ENCODE assay signal across 28 cellular contexts in genomic region chrX:134661295-134661694, GRCh38. TPM values are rescaled to one million over a fixed set of nuclear protein-coding genes. Genes with fewer than 3 reads are reported as not detected.
DNase-seq lines count a peak whose midpoint lies in the region; ATAC-seq and TF ChIP-seq lines count a peak whose summit lies in the region.
"Had no signal": no experiment of that assay in that cellular context is flagged by ENCODE, and none has a peak within 500 bp of the region (broad histone marks: within the 10 kb centered on the region; RNA-seq: fewer than 3 reads in every experiment).

No MANE protein-coding gene starts in this region.

- peak overlapping the region; percentile 42; the same call in 1 of the 2 replicates for H2BK120ac ChIP-seq in IMR-90 (ENCODE audit: low read depth, low read length)

- intact Hi-C loops in IMR-90 (cut with micrococcal nuclease) (no loop called here), lower lobe of right lung (cut with DNase I) (no loop called here)

- H2AFZ ChIP-seq in IMR-90 (replicated peaks; ENCODE audit: low read length, poor library complexity) (no peak overlapping the region), OCI-LY3 (ENCODE audit: low read depth, low read length) (no peak overlapping the region)
- H2AFZ ChIP-seq: hepatocyte had no signal

- peak overlapping the region; percentile 42; the same call in 1 of the 2 replicates for H2BK20ac ChIP-seq in IMR-90 (ENCODE audit: low read depth, low read length)

- dilution Hi-C loops in IMR-90 (cut with HindIII; ENCODE audit: low sequenced_read_pairs, unreplicated experiment), result no loop called here

- no peak for TF ChIP-seq CTCF in IMR-90 (conservative IDR thresholded peaks at IDR 0.05; ENCODE audit: low read depth, low read length)
- no peak for TF ChIP-seq CTCF in OCI-LY3 (IDR thresholded peaks at IDR 0.05; ENCODE audit: low read depth, low read length)
- TF ChIP-seq CTCF in lower lobe of right lung (IDR thresholded peaks at IDR 0.05), result no peak

- H3K36me3 ChIP-seq in BLaER1 (no peaks in the 10 kb centered on the region), IMR-90 (ENCODE audit: control insufficient read depth, insufficient read depth, low read length) (no peaks in the 10 kb centered on the region), OCI-LY3 (replicated peaks; ENCODE audit: low read depth, low read length) (no peaks in the 10 kb centered on the region), lower lobe of right lung (no peaks in the 10 kb centered on the region)
- H3K36me3 ChIP-seq: BE2C, gastroesophageal sphincter, tibial nerve had no signal

- WGBS in IMR-90 (ENCODE audit: extremely low coverage in 2 of 2, insufficient read length in 1 of 2), 2 experiments, result no CpG with 5 or more reads among the region's 4 CpGs

- H3K14ac ChIP-seq in IMR-90 (replicated peaks; ENCODE audit: low read depth, low read length), result no peak overlapping the region

- no peak overlapping the region for H2BK5ac ChIP-seq in IMR-90 (ENCODE audit: low read depth, low read length, poor library complexity, severe bottlenecking)

- H3K4me3 ChIP-seq in BLaER1, result no peak overlapping the region
- no peak overlapping the region for H3K4me3 ChIP-seq in IMR-90 (ENCODE audit: insufficient read depth, low read depth, low read length)
- no peak overlapping the region for H3K4me3 ChIP-seq in OCI-LY3 (ENCODE audit: low read length)
- H3K4me3 ChIP-seq in lower lobe of right lung, result no peak overlapping the region
- H3K4me3 ChIP-seq: dorsolateral prefrontal cortex, gastroesophageal sphincter, hepatocyte, skin epidermis, tibial nerve had no signal

- CTCF ChIA-PET in IMR-90 (lab: Yijun Ruan, JAX), result interaction anchor here (0.5 kb wide), 1 partner anchor 87 kb away, joined by 3 read pairs; no protein-coding TSS in a partner anchor

- no peak overlapping the region for H4K8ac ChIP-seq in IMR-90 (ENCODE audit: low read depth in 2 of 2, low read length in 2 of 2)

- no peaks in the 10 kb centered on the region for H3K79me2 ChIP-seq in OCI-LY3 (ENCODE audit: low read length)
- H3K79me2 ChIP-seq: hepatocyte had no signal

- no peaks in the 10 kb centered on the region for H3K79me1 ChIP-seq in IMR-90 (ENCODE audit: low read depth in 1 of 2, low read length in 2 of 2)

- 0 out of 2 replicates have a peak overlapping the region, but pooled peaks have one; percentile 35 for H3K4ac ChIP-seq in IMR-90 (ENCODE audit: low read depth, low read length)

- H3K27ac ChIP-seq in BLaER1, result no peak overlapping the region
- no peak overlapping the region for H3K27ac ChIP-seq in IMR-90 (ENCODE audit: insufficient read depth, low read length)
- H3K27ac ChIP-seq in OCI-LY3 (ENCODE audit: low read length), result no peak overlapping the region
- no peak overlapping the region for H3K27ac ChIP-seq in lower lobe of right lung
- H3K27ac ChIP-seq: dorsolateral prefrontal cortex, gastroesophageal sphincter, hepatocyte, skin epidermis, tibial nerve had no signal

- no peaks in the 10 kb centered on the region for H3K4me1 ChIP-seq in BLaER1
- peaks cover 11% of the 10 kb centered on the region; the same call in 1 of the 2 replicates for H3K4me1 ChIP-seq in IMR-90 (ENCODE audit: control insufficient read depth, insufficient read depth, low read length)
- H3K4me1 ChIP-seq in OCI-LY3 (ENCODE audit: low read length), result peaks cover 24% of the 10 kb centered on the region
- no peaks in the 10 kb centered on the region for H3K4me1 ChIP-seq in lower lobe of right lung
- H3K4me1 ChIP-seq: BE2C, Caco-2, gastroesophageal sphincter, tibial nerve had no signal

- H2BK15ac ChIP-seq in IMR-90 (ENCODE audit: low read depth, low read length), result 0 out of 3 replicates have a peak overlapping the region, but pooled peaks have one; percentile 34

- no peak for TF ChIP-seq RAD21 in IMR-90 (IDR thresholded peaks at IDR 0.05; ENCODE audit: low read length)

- DNase-seq in IMR-90 (no peak), lower lobe of right lung (no peak), mesenteric fat pad (ENCODE audit: low spot score) (no peak)
- no peak for DNase-seq in stimulated activated CD4-positive, alpha-beta T cell treated with anti-CD3 and anti-CD28 coated beads, Interleukin-15, amount 100 ng/mL, for 24 hours
- no peak for DNase-seq in activated CD4-positive, alpha-beta T cell treated with anti-CD3 and anti-CD28 coated beads for 4 hours
- DNase-seq: ACHN; activated CD4-positive, alpha-beta T cell treated with anti-CD3 and anti-CD28 coated beads for 36 hours; activated gamma-delta T cell treated with Interleukin-2 at 50 U/mL for 16 hours; activated naive CD8-positive, alpha-beta T cell treated with anti-CD3 and anti-CD28 coated beads, Interleukin-2, amount 50 U/mL, for 24 hours; activated T-cell treated with anti-CD3 and anti-CD28 coated beads, Interleukin-2, amount 50 U/mL, for 1 hour; BE2C; Caco-2; DMS79 treated with DMSO at 0.1 percent for 48 hours; dorsolateral prefrontal cortex; H9; left cardiac atrium; naive thymus-derived CD4-positive, alpha-beta T cell; NCI-H1694; NCI-H524 treated with DMSO at 0.1 percent for 48 hours; stimulated activated CD4-positive, alpha-beta T cell treated with anti-CD3 and anti-CD28 coated beads, Interleukin-1b, Interleukin-23, amount 100 ng/mL, for 48 hours had no signal

- in situ Hi-C loops in IMR-90 (cut with MboI; ENCODE audit: low sequenced_read_pairs), result no loop called here

- ATAC-seq in IMR-90 (ENCODE audit: low read depth) (no peak; the same call in 1 of the 2 replicates), lower lobe of right lung (peak; percentile 56 to 75)
- ATAC-seq: activated CD4-positive, alpha-beta T cell treated with anti-CD3 and anti-CD28 coated beads for 36 hours; activated naive CD8-positive, alpha-beta T cell treated with anti-CD3 and anti-CD28 coated beads, Interleukin-2, amount 50 U/mL, for 24 hours; gastroesophageal sphincter; left cardiac atrium; naive thymus-derived CD4-positive, alpha-beta T cell; Right ventricle myocardium inferior had no signal

- H3K56ac ChIP-seq in IMR-90 (ENCODE audit: extremely low read depth, insufficient read depth, low read length), result no peak overlapping the region

- H3K27me3 ChIP-seq in BLaER1 (peaks cover 99% of the 10 kb centered on the region), IMR-90 (ENCODE audit: control insufficient read depth, insufficient read depth, low read length) (no peaks in the 10 kb centered on the region), OCI-LY3 (ENCODE audit: low read depth, low read length) (no peaks in the 10 kb centered on the region), lower lobe of right lung (ENCODE audit: low read depth) (no peaks in the 10 kb centered on the region)
- H3K27me3 ChIP-seq: BE2C, gastroesophageal sphincter, hepatocyte had no signal

- TF ChIP-seq POLR2A in IMR-90 (IDR thresholded peaks at IDR 0.05; ENCODE audit: low read depth, low read length), result no peak

- H3K9me1 ChIP-seq in IMR-90 (ENCODE audit: insufficient read depth, low read length), result peaks cover 2% of the 10 kb centered on the region; the same call in 1 of the 2 replicates

- H4K91ac ChIP-seq in IMR-90 (ENCODE audit: insufficient read depth, low read depth, low read length), result no peak overlapping the region

- H4K20me1 ChIP-seq in BLaER1 (peaks cover 15% of the 10 kb centered on the region; the same call in 1 of the 2 replicates), IMR-90 (ENCODE audit: insufficient read depth, low read length) (no peaks in the 10 kb centered on the region), OCI-LY3 (ENCODE audit: insufficient read depth, low read length) (no peaks in the 10 kb centered on the region)

- H4K5ac ChIP-seq in IMR-90 (ENCODE audit: low read depth, low read length), result no peak overlapping the region

- H2AK9ac ChIP-seq in IMR-90 (replicated peaks; ENCODE audit: low read depth, low read length, poor library complexity), result no peak overlapping the region

- H2AK5ac ChIP-seq in IMR-90 (ENCODE audit: low read depth, low read length), result no peak overlapping the region

- no TSS peak for BruUV-seq in IMR-90 (replicated peaks; lab: Mats Ljungman, UMichigan)

- no peak overlapping the region for H3K23ac ChIP-seq in IMR-90 (ENCODE audit: low read depth, low read length)

- no peak overlapping the region for H3K9ac ChIP-seq in BLaER1
- no peak overlapping the region for H3K9ac ChIP-seq in IMR-90 (ENCODE audit: low read depth, low read length)
- H3K9ac ChIP-seq in OCI-LY3 (ENCODE audit: low read length), result no peak overlapping the region

- H3K9me3 ChIP-seq in BLaER1, result no peaks in the 10 kb centered on the region
- H3K9me3 ChIP-seq in IMR-90 (ENCODE audit: control insufficient read depth, insufficient read depth, low read length), result no peaks in the 10 kb centered on the region
- H3K9me3 ChIP-seq in OCI-LY3 (ENCODE audit: insufficient read depth, low read length), result no peaks in the 10 kb centered on the region
- no peaks in the 10 kb centered on the region for H3K9me3 ChIP-seq in lower lobe of right lung
- H3K9me3 ChIP-seq: BE2C, Caco-2, gastroesophageal sphincter, tibial nerve had no signal

- H3K4me2 ChIP-seq in BLaER1 (0 out of 2 replicates have a peak overlapping the region, but pooled peaks have one; percentile 1), IMR-90 (ENCODE audit: low read depth, low read length) (no peak overlapping the region), OCI-LY3 (ENCODE audit: low read length) (peak overlapping the region; percentile 21; the same call in 1 of the 2 replicates)
- H3K4me2 ChIP-seq: hepatocyte had no signal

- POLR2A ChIA-PET in IMR-90 (lab: Charles Lee; ENCODE audit: unreplicated experiment), result no interaction called here

- H3K18ac ChIP-seq in IMR-90 (ENCODE audit: low read depth, low read length), result no peak overlapping the region

TF ChIP-seq in IMR-90, 13 proteins besides CTCF, POLR2A, EP300 and RAD21:
- peak; percentile 42; the same call in 1 of the 2 replicates for TF ChIP-seq CEBPB (IDR thresholded peaks at IDR 0.05; ENCODE audit: low read depth, low read length)
- no peak for TF ChIP-seq CHD1 (IDR thresholded peaks at IDR 0.05; ENCODE audit: low read depth, low read length)

RNA-seq across cellular contexts. Expression of gene PLAC1, which starts 3.0 kb away (rescaled TPM):
- total RNA-seq in IMR-90 (2012; rRNA removed), result 0.28 and 0.36 TPM in 2 replicates
- polyA plus RNA-seq in IMR-90 (2012; rRNA removed), result 0.65 and 0.74 TPM in 2 replicates
- polyA plus RNA-seq in IMR-90 (2012; cell fraction: cytosol; rRNA removed), result 0.15 and 0.66 TPM in 2 replicates
- 0.16 and 0.36 TPM in 2 replicates for polyA plus RNA-seq in IMR-90 (2012; cell fraction: nucleus; rRNA removed; ENCODE audit: low replicate concordance)
- total RNA-seq in lower lobe of right lung, result not detected
- not detected for total RNA-seq in mesenteric fat pad
- total RNA-seq: gastroesophageal sphincter; left cardiac atrium; naive thymus-derived CD4-positive, alpha-beta T cell; omental fat pad; Right ventricle myocardium inferior; tibial nerve had no signal
- polyA plus RNA-seq: naive thymus-derived CD4-positive, alpha-beta T cell had no signal
